Comparison of ENCODE assay signal across 7 cellular contexts in genomic region chr4:146350114-146350513, GRCh38.
DNase-seq lines count a peak whose midpoint lies in the region; ATAC-seq, FAIRE-seq and TF ChIP-seq lines count a peak whose summit lies in the region.
"Not testable (repeated sequence)": the region's sequence is repeated elsewhere in the genome, so short reads cannot be mapped to it uniquely, and the experiment has no call there.

No MANE protein-coding gene starts in this region.

- ATAC-seq in CD4-positive, alpha-beta T cell (ENCODE audit: poor library complexity); RWPE2 (ENCODE audit: low read depth): not testable (repeated sequence)

- not testable (repeated sequence) for H3K9me3 ChIP-seq in CD4-positive, alpha-beta T cell (ENCODE audit: control insufficient read depth, low read length); RWPE2 (ENCODE audit: severe bottlenecking); astrocyte (ENCODE audit: insufficient read depth, low read depth, low read length)

- H3K4me3 Mint-ChIP-seq in CD4-positive, alpha-beta T cell = peak overlapping the region; percentile 15
- peak overlapping the region; percentile 34 for H3K4me3 Mint-ChIP-seq in astrocyte (ENCODE audit: unreplicated experiment)
- peak overlapping the region; percentile 84 for H3K4me3 Mint-ChIP-seq in neural crest cell

- TF ChIP-seq CTCF in CD4-positive, alpha-beta T cell (IDR thresholded peaks at IDR 0.05); RWPE2 (IDR thresholded peaks at IDR 0.05; ENCODE audit: poor library complexity, severe bottlenecking); astrocyte (IDR thresholded peaks at IDR 0.05; ENCODE audit: insufficient read depth, low read depth, low read length); epithelial cell of proximal tubule (conservative IDR thresholded peaks at IDR 0.05; ENCODE audit: low read depth, low read length); neural crest cell (conservative IDR thresholded peaks at IDR 0.05): not testable (repeated sequence)

- not testable (repeated sequence) for H4K20me1 ChIP-seq in astrocyte (ENCODE audit: insufficient read depth, low read length)

- DNase-seq in CD4-positive, alpha-beta T cell; HEK293T (ENCODE audit: extremely low spot score); RWPE2 (ENCODE audit: low spot score); astrocyte (ENCODE audit: low read depth); epithelial cell of proximal tubule (ENCODE audit: low read depth); neural crest cell (ENCODE audit: low read depth, low spot score): not testable (repeated sequence)

- H3K4me1 Mint-ChIP-seq in CD4-positive, alpha-beta T cell (ENCODE audit: low read depth) = peaks cover 13% of the 10 kb centered on the region
- not testable (repeated sequence) for H3K4me1 Mint-ChIP-seq in astrocyte (ENCODE audit: low read depth, unreplicated experiment)
- peaks cover 27% of the 10 kb centered on the region for H3K4me1 Mint-ChIP-seq in neural crest cell

- H3K27ac Mint-ChIP-seq in CD4-positive, alpha-beta T cell; astrocyte (ENCODE audit: unreplicated experiment): not testable (repeated sequence)
- peak overlapping the region; percentile 62 for H3K27ac Mint-ChIP-seq in neural crest cell (ENCODE audit: unreplicated experiment)

- intact Hi-C loops in CD4-positive, alpha-beta T cell (cut with DNase I, micrococcal nuclease) = not testable (repeated sequence)

- H3K9me3 Mint-ChIP-seq in CD4-positive, alpha-beta T cell; astrocyte (ENCODE audit: unreplicated experiment); neural crest cell: not testable (repeated sequence)

- H3K79me2 ChIP-seq in astrocyte (ENCODE audit: insufficient read depth, low read length) = not testable (repeated sequence)

- H3K4me3 ChIP-seq in RWPE2 (ENCODE audit: severe bottlenecking) (peak overlapping the region; percentile 33), epithelial cell of proximal tubule (ENCODE audit: low read depth, low read length) (peak overlapping the region; percentile 31), iPS-11a (ENCODE audit: low read depth, low read length) (peak overlapping the region; percentile 17)
- not testable (repeated sequence) for H3K4me3 ChIP-seq in astrocyte (ENCODE audit: insufficient read depth, low read depth, low read length)

- CTCF ChIA-PET in CD4-positive, alpha-beta T cell (lab: Charles Lee); HEK293T (lab: Yijun Ruan, JAX): not testable (repeated sequence)

- POLR2A ChIA-PET in CD4-positive, alpha-beta T cell (lab: Charles Lee); HEK293T (lab: Yijun Ruan, JAX): not testable (repeated sequence)

- not testable (repeated sequence) for H3K36me3 Mint-ChIP-seq in CD4-positive, alpha-beta T cell (ENCODE audit: low read depth); astrocyte (ENCODE audit: low read depth, unreplicated experiment); neural crest cell (ENCODE audit: low read depth)

- not testable (repeated sequence) for FAIRE-seq in astrocyte (lab: Jason Lieb, UNC)

- H3K36me3 ChIP-seq in RWPE2 (ENCODE audit: low read depth); astrocyte (ENCODE audit: insufficient read depth, low read length): not testable (repeated sequence)

- not testable (repeated sequence) for H2AFZ ChIP-seq in astrocyte (ENCODE audit: low read depth, low read length)

- not testable (repeated sequence) for H3K27me3 ChIP-seq in CD4-positive, alpha-beta T cell (ENCODE audit: control insufficient read depth, insufficient read depth, low read length); RWPE2 (ENCODE audit: insufficient read depth, poor library complexity, severe bottlenecking); astrocyte (ENCODE audit: insufficient read depth, low read length)

- H3K27ac ChIP-seq in CD4-positive, alpha-beta T cell (ENCODE audit: low read depth, low read length); astrocyte (ENCODE audit: low read depth, low read length): not testable (repeated sequence)
- peak overlapping the region; percentile 38 for H3K27ac ChIP-seq in RWPE2 (ENCODE audit: poor library complexity, severe bottlenecking)

- H3K9ac ChIP-seq in astrocyte (ENCODE audit: low read length) = not testable (repeated sequence)

- not testable (repeated sequence) for H3K4me1 ChIP-seq in RWPE2 (ENCODE audit: insufficient read depth, poor library complexity, severe bottlenecking); astrocyte (ENCODE audit: insufficient read depth, low read length)

- not testable (repeated sequence) for H3K4me2 ChIP-seq in astrocyte (ENCODE audit: low read length)

- H3K27me3 Mint-ChIP-seq in CD4-positive, alpha-beta T cell; astrocyte (ENCODE audit: low read depth, unreplicated experiment); neural crest cell (ENCODE audit: low read depth): not testable (repeated sequence)

TF ChIP-seq in HEK293T, 16 proteins besides CTCF, POLR2A, EP300 and RAD21:
- peak; percentile 55 for TF ChIP-seq L3MBTL2 (conservative IDR thresholded peaks at IDR 0.05)

Comparison
In these comparisons a context has a peak if more than half of its experiments do, and no peak if none do; other contexts are left out.
1. H3K4me3 Mint-ChIP-seq: peak in every context shown above with its lines; median percentile 84 in neural crest cell; 34 in astrocyte; 15 in CD4-positive, alpha-beta T cell.